ENCODE assay signal across 1 cellular context in the genomic region with DNA sequence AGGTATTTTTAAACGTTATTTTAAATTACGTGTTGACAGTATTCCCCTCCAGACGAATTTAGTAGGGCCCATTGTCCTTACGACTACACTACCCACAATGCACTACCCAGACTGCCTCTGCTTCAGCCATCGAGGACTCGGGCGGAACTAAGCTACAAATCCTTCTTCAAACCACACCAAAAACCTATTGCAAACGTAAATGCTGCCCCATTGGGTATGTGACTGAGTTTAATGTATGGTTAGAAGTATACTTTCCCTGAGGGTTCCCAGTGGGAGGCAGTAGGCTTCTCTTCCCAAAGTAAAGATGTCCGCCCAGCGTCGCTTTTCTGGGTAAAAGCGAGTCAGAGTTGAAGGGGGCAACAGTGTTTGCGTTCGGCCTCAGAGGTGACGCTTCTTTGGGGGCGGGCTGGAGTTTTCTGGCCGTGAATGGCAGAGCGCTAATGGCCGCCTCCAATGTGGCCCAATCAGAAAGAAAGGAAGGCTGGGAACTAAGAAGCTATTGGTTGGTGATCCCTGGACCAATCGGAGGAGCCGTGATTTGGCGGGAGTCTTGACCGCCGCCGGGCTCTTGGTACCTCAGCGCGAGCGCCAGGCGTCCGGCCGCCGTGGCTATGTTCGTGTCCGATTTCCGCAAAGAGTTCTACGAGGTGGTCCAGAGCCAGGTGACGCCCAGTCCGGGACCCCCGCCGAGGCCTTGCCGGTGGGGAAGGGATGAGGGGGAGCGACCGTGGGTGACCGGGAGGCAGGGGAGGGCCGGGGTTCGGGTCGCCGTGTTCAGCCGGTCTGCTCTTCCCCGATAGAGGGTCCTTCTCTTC.
TF ChIP-seq lines count a peak whose summit lies in the region.

Gene CDC45, plus strand, starts transcription at position 563 of the 815 bp plus-strand sequence. Its CDS starts 49 bp downstream, at position 612.

TF ChIP-seq in K562, 482 proteins besides CTCF, POLR2A, EP300 and RAD21 (continued from another document and continues in another):
- TF ChIP-seq E2F8 (IDR thresholded peaks at IDR 0.05; ENCODE audit: low read depth, partially characterized antibody) (no peak), TAF15 (IDR thresholded peaks at IDR 0.05; ENCODE audit: low read depth, low read length) (no peak), NCOA4 (IDR thresholded peaks at IDR 0.05; ENCODE audit: partially characterized antibody) (no peak), GTF2B (IDR thresholded peaks at IDR 0.05; ENCODE audit: extremely low read depth, insufficient read length) (no peak), ETS2 (tag; IDR thresholded peaks at IDR 0.05; ENCODE audit: borderline replicate concordance, poor library complexity, severe bottlenecking) (peak; percentile 13), FOXJ2 (tag; IDR thresholded peaks at IDR 0.05) (no peak), ATF4 (CRISPR knock-in tag; IDR thresholded peaks at IDR 0.05) (peak; percentile 87), ZNF217 (CRISPR knock-in tag; IDR thresholded peaks at IDR 0.05) (no peak), ZFP36 (IDR thresholded peaks at IDR 0.05; ENCODE audit: low read depth, low read length, partially characterized antibody) (no peak), ZNF280B (CRISPR knock-in tag; IDR thresholded peaks at IDR 0.05) (peak; percentile 57; the same call in 1 of the 2 replicates), BACH1 (tag; IDR thresholded peaks at IDR 0.05) (peak; percentile 99), MGA (IDR thresholded peaks at IDR 0.05) (no peak), ZNF561 (CRISPR knock-in tag; conservative IDR thresholded peaks at IDR 0.05) (peak; percentile 88), RBM39 (optimal IDR thresholded peaks at IDR 0.05; ENCODE audit: low read depth, low read length) (no peak), SAFB (IDR thresholded peaks at IDR 0.05; ENCODE audit: borderline replicate concordance, low read depth, low read length) (no peak; the same call in 1 of the 2 replicates), IRF1 (CRISPR knock-in tag; IDR thresholded peaks at IDR 0.05; ENCODE audit: borderline replicate concordance) (no peak), ZNF232 (CRISPR knock-in tag; IDR thresholded peaks at IDR 0.05) (no peak), KDM1A (IDR thresholded peaks at IDR 0.05) (no peak), KLF1 (tag; IDR thresholded peaks at IDR 0.05) (no peak; the same call in none of the 2 replicates), ZNF282 (CRISPR knock-in tag; IDR thresholded peaks at IDR 0.05) (no peak), FUS (optimal IDR thresholded peaks at IDR 0.05; ENCODE audit: low read depth, low read length) (no peak), ATF7 (IDR thresholded peaks at IDR 0.05) (no peak), ZNF121 (CRISPR knock-in tag; conservative IDR thresholded peaks at IDR 0.05) (no peak)
- TF ChIP-seq, protein P1, sequence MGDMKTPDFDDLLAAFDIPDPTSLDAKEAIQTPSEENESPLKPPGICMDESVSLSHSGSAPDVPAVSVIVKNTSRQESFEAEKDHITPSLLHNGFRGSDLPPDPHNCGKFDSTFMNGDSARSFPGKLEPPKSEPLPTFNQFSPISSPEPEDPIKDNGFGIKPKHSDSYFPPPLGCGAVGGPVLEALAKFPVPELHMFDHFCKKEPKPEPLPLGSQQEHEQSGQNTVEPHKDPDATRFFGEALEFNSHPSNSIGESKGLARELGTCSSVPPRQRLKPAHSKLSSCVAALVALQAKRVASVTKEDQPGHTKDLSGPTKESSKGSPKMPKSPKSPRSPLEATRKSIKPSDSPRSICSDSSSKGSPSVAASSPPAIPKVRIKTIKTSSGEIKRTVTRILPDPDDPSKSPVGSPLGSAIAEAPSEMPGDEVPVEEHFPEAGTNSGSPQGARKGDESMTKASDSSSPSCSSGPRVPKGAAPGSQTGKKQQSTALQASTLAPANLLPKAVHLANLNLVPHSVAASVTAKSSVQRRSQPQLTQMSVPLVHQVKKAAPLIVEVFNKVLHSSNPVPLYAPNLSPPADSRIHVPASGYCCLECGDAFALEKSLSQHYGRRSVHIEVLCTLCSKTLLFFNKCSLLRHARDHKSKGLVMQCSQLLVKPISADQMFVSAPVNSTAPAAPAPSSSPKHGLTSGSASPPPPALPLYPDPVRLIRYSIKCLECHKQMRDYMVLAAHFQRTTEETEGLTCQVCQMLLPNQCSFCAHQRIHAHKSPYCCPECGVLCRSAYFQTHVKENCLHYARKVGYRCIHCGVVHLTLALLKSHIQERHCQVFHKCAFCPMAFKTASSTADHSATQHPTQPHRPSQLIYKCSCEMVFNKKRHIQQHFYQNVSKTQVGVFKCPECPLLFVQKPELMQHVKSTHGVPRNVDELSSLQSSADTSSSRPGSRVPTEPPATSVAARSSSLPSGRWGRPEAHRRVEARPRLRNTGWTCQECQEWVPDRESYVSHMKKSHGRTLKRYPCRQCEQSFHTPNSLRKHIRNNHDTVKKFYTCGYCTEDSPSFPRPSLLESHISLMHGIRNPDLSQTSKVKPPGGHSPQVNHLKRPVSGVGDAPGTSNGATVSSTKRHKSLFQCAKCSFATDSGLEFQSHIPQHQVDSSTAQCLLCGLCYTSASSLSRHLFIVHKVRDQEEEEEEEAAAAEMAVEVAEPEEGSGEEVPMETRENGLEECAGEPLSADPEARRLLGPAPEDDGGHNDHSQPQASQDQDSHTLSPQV (IDR thresholded peaks at IDR 0.05), result no peak
- TF ChIP-seq, protein P2, sequence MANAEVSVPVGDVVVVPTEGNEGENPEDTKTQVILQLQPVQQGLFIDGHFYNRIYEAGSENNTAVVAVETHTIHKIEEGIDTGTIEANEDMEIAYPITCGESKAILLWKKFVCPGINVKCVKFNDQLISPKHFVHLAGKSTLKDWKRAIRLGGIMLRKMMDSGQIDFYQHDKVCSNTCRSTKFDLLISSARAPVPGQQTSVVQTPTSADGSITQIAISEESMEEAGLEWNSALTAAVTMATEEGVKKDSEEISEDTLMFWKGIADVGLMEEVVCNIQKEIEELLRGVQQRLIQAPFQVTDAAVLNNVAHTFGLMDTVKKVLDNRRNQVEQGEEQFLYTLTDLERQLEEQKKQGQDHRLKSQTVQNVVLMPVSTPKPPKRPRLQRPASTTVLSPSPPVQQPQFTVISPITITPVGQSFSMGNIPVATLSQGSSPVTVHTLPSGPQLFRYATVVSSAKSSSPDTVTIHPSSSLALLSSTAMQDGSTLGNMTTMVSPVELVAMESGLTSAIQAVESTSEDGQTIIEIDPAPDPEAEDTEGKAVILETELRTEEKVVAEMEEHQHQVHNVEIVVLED (CRISPR knock-in tag; IDR thresholded peaks at IDR 0.05), result peak; percentile 90
